In genomic region chr7:158601090-158601489, GRCh38 we compare ENCODE assay signal across 2 cellular contexts.
TF ChIP-seq lines count a peak whose summit lies in the region.

No MANE protein-coding gene starts in this region.

TF ChIP-seq in HEK293, 187 proteins besides CTCF, POLR2A, EP300 and RAD21 (continued from another document):
- peak; percentile 71 for TF ChIP-seq ATF2 (tag by site-specific recombination; IDR thresholded peaks at IDR 0.05; ENCODE audit: low read depth)
TF ChIP-seq in HEK293: peak in this region for 1.

TF ChIP-seq in K562, 482 proteins besides CTCF, POLR2A, EP300 and RAD21:
- TF ChIP-seq CHD7 (IDR thresholded peaks at IDR 0.05; ENCODE audit: low read depth, low read length): no peak
- peak; percentile 28; the same call in 1 of the 2 replicates for TF ChIP-seq ATF3 (IDR thresholded peaks at IDR 0.05)
- TF ChIP-seq ATF3 (CRISPR knock-in tag; conservative IDR thresholded peaks at IDR 0.05): no peak
